Comparison of ENCODE assay signal across 25 cellular contexts in the genomic region with DNA sequence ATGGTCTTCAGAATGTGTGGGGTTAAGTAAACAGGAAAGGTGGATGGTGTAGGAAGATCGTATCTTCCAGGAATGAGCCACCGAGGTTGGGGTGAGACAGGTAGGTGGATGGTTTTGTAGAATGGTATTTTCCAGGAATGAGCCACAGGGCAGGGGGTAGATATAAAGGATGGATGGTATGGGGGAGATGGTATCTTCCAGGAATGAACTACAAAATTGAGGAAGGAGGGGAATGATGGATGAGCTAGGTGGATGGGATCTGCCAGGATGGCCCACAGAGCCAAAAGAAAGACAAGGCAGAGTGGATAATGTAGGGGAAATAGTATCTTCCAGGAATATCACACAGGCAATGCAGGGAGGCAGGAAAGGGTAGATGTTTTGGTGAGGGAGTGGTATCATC.
"Had no signal": no experiment of that assay in that cellular context is flagged by ENCODE, and none has a peak within 500 bp of the region (broad histone marks: within the 10 kb centered on the region; RNA-seq: fewer than 3 reads in every experiment).

No MANE protein-coding gene starts in this region.

- H3K4me3 Mint-ChIP-seq: immature natural killer cell, mesothelial cell of epicardium, naive B cell had no signal

- H3K27me3 ChIP-seq: esophagus squamous epithelium, gastroesophageal sphincter, hepatocyte, left lung had no signal

- H2AFZ ChIP-seq: hepatocyte had no signal

- ATAC-seq: esophagus mucosa, gastroesophageal sphincter, heart left ventricle, left cardiac atrium, left lung, left ventricle myocardium superior, lower lobe of right lung, mucosa of descending colon had no signal

- H3K27ac Mint-ChIP-seq: immature natural killer cell, mesothelial cell of epicardium, naive B cell had no signal

- H3K27me3 Mint-ChIP-seq: naive B cell had no signal

- H3K4me3 ChIP-seq: coronary artery, dorsolateral prefrontal cortex, esophagus squamous epithelium, gastroesophageal sphincter, heart left ventricle, hepatocyte, left lung, lower lobe of right lung, mucosa of descending colon had no signal

- DNase-seq: dermis blood vessel endothelial cell; dorsolateral prefrontal cortex; effector CD4-positive, alpha-beta T cell; effector memory CD4-positive, alpha-beta T cell; erythroblast; esophagus squamous epithelium; foreskin fibroblast; heart left ventricle; hypothalamus; immature natural killer cell; islet precursor cell; left cardiac atrium; left lung; left ventricle myocardium superior; lower lobe of right lung; mesenchymal stem cell; mucosa of descending colon; naive B cell had no signal

- H3K4me1 Mint-ChIP-seq: immature natural killer cell, mesothelial cell of epicardium, naive B cell had no signal

- H3K9me3 ChIP-seq: esophagus squamous epithelium, gastroesophageal sphincter, left lung, lower lobe of right lung, mucosa of descending colon had no signal

- H3K79me2 ChIP-seq: hepatocyte had no signal

- H3K4me1 ChIP-seq: gastroesophageal sphincter, left lung had no signal

- H3K4me2 ChIP-seq: hepatocyte had no signal

- H3K27ac ChIP-seq: dorsolateral prefrontal cortex, esophagus squamous epithelium, gastroesophageal sphincter, heart left ventricle, hepatocyte, left lung, lower lobe of right lung had no signal

- FAIRE-seq: colon, frontal cortex had no signal

- H3K9me3 Mint-ChIP-seq: immature natural killer cell had no signal
